In genomic region chr2:127063701-127064590, GRCh38 we compare ENCODE assay signal across 7 cellular contexts. TPM values are rescaled to one million over a fixed set of nuclear protein-coding genes. Genes with fewer than 3 reads are reported as not detected.
DNase-seq lines count a peak whose midpoint lies in the region; ATAC-seq and TF ChIP-seq lines count a peak whose summit lies in the region.

No MANE protein-coding gene starts in this region.

- no peaks in the 10 kb centered on the region for H3K27me3 ChIP-seq in WERI-Rb-1 (ENCODE audit: insufficient read depth, low read depth, severe bottlenecking)
- H3K27me3 ChIP-seq in esophagus squamous epithelium: no peaks in the 10 kb centered on the region

- CTCF ChIA-PET in HEK293 (lab: Yijun Ruan, JAX): interaction anchor here (1.4 kb wide), 1 partner anchor 13 kb away, joined by 4 read pairs; no protein-coding TSS in a partner anchor

- no peak for ATAC-seq in stimulated activated naive B cell treated with anti-CD40 and anti-IgM and Interleukin-4, amounts not matched to agents 10 μg/mL and 1 μg/mL and 100 μg/mL, for 72 hours (replicated peaks)
- no peak for ATAC-seq in HG03565 (IDR thresholded peaks at IDR 0.05; ENCODE audit: unreplicated experiment)

- no peak overlapping the region for H3K4me3 ChIP-seq in HEK293 (ENCODE audit: low read depth, low read length)
- H3K4me3 ChIP-seq in WERI-Rb-1 (ENCODE audit: low read depth, low read length): no peak overlapping the region
- peak overlapping the region in 1 of 4 donors; percentile 40 for H3K4me3 ChIP-seq in esophagus squamous epithelium

- TF ChIP-seq CTCF in HEK293 (tag by site-specific recombination; IDR thresholded peaks at IDR 0.05) (no peak), WERI-Rb-1 (IDR thresholded peaks at IDR 0.05; ENCODE audit: low read depth, low read length) (no peak), esophagus squamous epithelium (IDR thresholded peaks at IDR 0.05) (no peak)

- H3K9me3 ChIP-seq in HEK293 (ENCODE audit: control insufficient read depth, insufficient read depth, low read depth, low read length) (no peaks in the 10 kb centered on the region), WERI-Rb-1 (ENCODE audit: severe bottlenecking) (no peaks in the 10 kb centered on the region), esophagus squamous epithelium (no peaks in the 10 kb centered on the region)

- intact Hi-C loops in esophagus squamous epithelium (cut with DNase I): no loop called here

- DNase-seq in WERI-Rb-1: no peak
- no peak for DNase-seq in esophagus squamous epithelium (lab: John Stamatoyannopoulos, UW)
- DNase-seq in stimulated activated naive B cell treated with anti-CD40 and anti-IgM and Interleukin-4, amounts not matched to agents 10 μg/mL and 1 μg/mL and 100 μg/mL, for 72 hours: no peak
- DNase-seq in NCI-H446 (lab: John Stamatoyannopoulos, UW): no peak
- no peak for DNase-seq in activated naive CD4-positive, alpha-beta T cell treated with anti-CD3 and anti-CD28 coated beads, Interleukin-2, amount 50 U/mL, for 16 hours

- WGBS in esophagus squamous epithelium, 2 donors: 83% methylated on average over 1 of the region's 28 CpGs; no CpG with 5 or more reads in 1 of the 2 donors

- no peaks in the 10 kb centered on the region for H3K36me3 ChIP-seq in HEK293 (ENCODE audit: control insufficient read depth in 2 of 2, insufficient read depth in 1 of 2, low read length in 2 of 2)
- H3K36me3 ChIP-seq in WERI-Rb-1: peaks cover 58% of the 10 kb centered on the region
- H3K36me3 ChIP-seq in esophagus squamous epithelium: peaks cover 0 to 7% (median 0%) of the 10 kb centered on the region in 3 donors

- POLR2A ChIA-PET in HEK293 (lab: Yijun Ruan, JAX): no interaction called here

- peaks cover 40 to 50% of the 10 kb centered on the region in 2 donors for H3K36me3 Mint-ChIP-seq in stimulated activated naive B cell treated with anti-CD40 and anti-IgM and Interleukin-4, amounts not matched to agents 10 μg/mL and 1 μg/mL and 100 μg/mL, for 72 hours

- H3K4me1 ChIP-seq in HEK293 (ENCODE audit: control insufficient read depth, insufficient read depth, low read length) (peaks cover 2% of the 10 kb centered on the region; the same call in 1 of the 2 replicates), esophagus squamous epithelium (peaks cover 20 to 62% (median 38%) of the 10 kb centered on the region in 3 donors)

- H3K27ac Mint-ChIP-seq in stimulated activated naive B cell treated with anti-CD40 and anti-IgM and Interleukin-4, amounts not matched to agents 10 μg/mL and 1 μg/mL and 100 μg/mL, for 72 hours: peak overlapping the region; percentile 86

- H3K4me1 Mint-ChIP-seq in stimulated activated naive B cell treated with anti-CD40 and anti-IgM and Interleukin-4, amounts not matched to agents 10 μg/mL and 1 μg/mL and 100 μg/mL, for 72 hours: peaks cover 19 to 37% of the 10 kb centered on the region in 2 donors

- H3K4me3 Mint-ChIP-seq in stimulated activated naive B cell treated with anti-CD40 and anti-IgM and Interleukin-4, amounts not matched to agents 10 μg/mL and 1 μg/mL and 100 μg/mL, for 72 hours: peak overlapping the region in 1 of 2 donors; percentile 25

- no peak for TF ChIP-seq POLR2A in esophagus squamous epithelium (IDR thresholded peaks at IDR 0.05)

- H3K27me3 Mint-ChIP-seq in stimulated activated naive B cell treated with anti-CD40 and anti-IgM and Interleukin-4, amounts not matched to agents 10 μg/mL and 1 μg/mL and 100 μg/mL, for 72 hours: no peaks in the 10 kb centered on the region

- H3K9me3 Mint-ChIP-seq in stimulated activated naive B cell treated with anti-CD40 and anti-IgM and Interleukin-4, amounts not matched to agents 10 μg/mL and 1 μg/mL and 100 μg/mL, for 72 hours: no peaks in the 10 kb centered on the region

- H3K27ac ChIP-seq in HEK293 (ENCODE audit: extremely low read depth, low read depth, low read length) (peak overlapping the region; percentile 62; the same call in 1 of the 2 replicates), WERI-Rb-1 (peak overlapping the region; percentile 98), esophagus squamous epithelium (peak overlapping the region; percentile 68 to 88 (median 82))

TF ChIP-seq in HEK293, 187 proteins besides CTCF, POLR2A, EP300 and RAD21:
- TF ChIP-seq ZNF26 (tag by site-specific recombination; IDR thresholded peaks at IDR 0.05): no peak
- no peak for TF ChIP-seq ZNF707 (tag by site-specific recombination; IDR thresholded peaks at IDR 0.05)
- TF ChIP-seq YY2 (tag by site-specific recombination; IDR thresholded peaks at IDR 0.05): no peak
- TF ChIP-seq ZFP69B (tag by site-specific recombination; IDR thresholded peaks at IDR 0.05): no peak
- TF ChIP-seq ZXDB (tag by site-specific recombination; IDR thresholded peaks at IDR 0.05): no peak
- no peak for TF ChIP-seq KLF8 (tag by site-specific recombination; IDR thresholded peaks at IDR 0.05)
- TF ChIP-seq ZNF776 (tag by site-specific recombination; IDR thresholded peaks at IDR 0.05; ENCODE audit: borderline replicate concordance): no peak

RNA-seq across cellular contexts. Expression of gene BIN1, which starts 43.0 kb away (rescaled TPM):
- 10 to 100 TPM; 10.8 to 23.3 (median 15.5) TPM for total RNA-seq in esophagus squamous epithelium
